ENCODE assay signal across 17 cellular contexts in the genomic region with DNA sequence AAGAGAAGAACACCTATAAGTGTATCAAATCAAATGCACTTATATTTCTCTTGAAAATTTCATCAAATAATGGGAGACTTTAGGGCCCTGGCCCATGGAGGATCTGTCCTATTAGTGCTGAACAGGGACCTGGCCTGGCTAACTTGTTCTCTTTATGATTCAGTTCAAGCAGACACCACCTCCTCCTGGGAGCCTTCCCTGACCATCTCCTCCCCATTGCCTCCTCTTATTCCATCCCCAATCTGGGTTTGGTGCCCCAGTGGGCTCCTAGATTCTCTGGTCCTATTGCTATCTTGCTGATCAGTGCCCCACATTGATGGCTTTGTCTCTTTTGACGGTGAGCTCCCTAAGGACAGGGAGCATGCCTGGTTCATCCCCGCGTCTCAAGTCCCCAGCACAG.
DNase-seq lines count a peak whose midpoint lies in the region; ATAC-seq and TF ChIP-seq lines count a peak whose summit lies in the region.
"Had no signal": no experiment of that assay in that cellular context is flagged by ENCODE, and none has a peak within 500 bp of the region (broad histone marks: within the 10 kb centered on the region; RNA-seq: fewer than 3 reads in every experiment).

No MANE protein-coding gene starts in this region.

- peaks cover 18% of the 10 kb centered on the region for H3K79me2 ChIP-seq in hepatocyte

- intact Hi-C loops in activated T-helper 1 cell treated with anti-CD3 and anti-CD28 coated beads, Interleukin-12 subunit alpha, Interleukin-12 subunit beta, Interleukin-2, Interleukin-4 antibody, amounts not matched to agents 30 ng/mL and 10 ng/mL and 1 ng/mL, durations not matched to agents 14 hours and 24 hours and 36 hours (cut with micrococcal nuclease), result no loop called here

- H4K20me1 ChIP-seq in hepatocyte (ENCODE audit: insufficient read depth, poor library complexity, severe bottlenecking), result no peaks in the 10 kb centered on the region

- H3K27me3 ChIP-seq in hepatocyte, result no peaks in the 10 kb centered on the region
- peaks cover 3% of the 10 kb centered on the region for H3K27me3 ChIP-seq in thoracic aorta (replicated peaks; ENCODE audit: insufficient read depth)

- no peak overlapping the region for H3K4me2 ChIP-seq in hepatocyte

- H3K9me3 ChIP-seq in hepatocyte (ENCODE audit: low read depth) (no peaks in the 10 kb centered on the region), thoracic aorta (no peaks in the 10 kb centered on the region)

- H3K4me3 ChIP-seq in hepatocyte (no peak overlapping the region), thoracic aorta (no peak overlapping the region)

- TF ChIP-seq CTCF in HFFc6 (IDR thresholded peaks at IDR 0.05) (no peak), hepatocyte (IDR thresholded peaks at IDR 0.05; ENCODE audit: poor library complexity) (no peak), thoracic aorta (IDR thresholded peaks at IDR 0.05) (no peak)

- no peaks in the 10 kb centered on the region; the same call in none of the 2 replicates for H3K27me3 Mint-ChIP-seq in HFFc6 (ENCODE audit: insufficient read depth)
- peaks cover 2% of the 10 kb centered on the region for H3K27me3 Mint-ChIP-seq in activated T-helper 1 cell treated with anti-CD3 and anti-CD28 coated beads, Interleukin-12 subunit alpha, Interleukin-12 subunit beta, Interleukin-2, Interleukin-4 antibody, amounts not matched to agents 30 ng/mL and 10 ng/mL and 1 ng/mL, durations not matched to agents 14 hours and 24 hours and 36 hours (ENCODE audit: insufficient read depth)
- H3K27me3 Mint-ChIP-seq: naive thymus-derived CD8-positive, alpha-beta T cell had no signal

- no peaks in the 10 kb centered on the region for H3K36me3 ChIP-seq in hepatocyte (replicated peaks; ENCODE audit: insufficient read depth, low read depth)
- peaks cover 13% of the 10 kb centered on the region for H3K36me3 ChIP-seq in thoracic aorta

- peaks cover 24% of the 10 kb centered on the region for H3K4me1 ChIP-seq in hepatocyte (ENCODE audit: insufficient read depth)
- peaks cover 61 to 97% of the 10 kb centered on the region in 2 donors for H3K4me1 ChIP-seq in thoracic aorta (ENCODE audit: control insufficient read depth in 1 of 2, low read depth in 2 of 2)

- H3K27ac Mint-ChIP-seq in HFFc6, result peak overlapping the region; percentile 89
- peak overlapping the region; percentile 18 for H3K27ac Mint-ChIP-seq in activated T-helper 1 cell treated with anti-CD3 and anti-CD28 coated beads, Interleukin-12 subunit alpha, Interleukin-12 subunit beta, Interleukin-2, Interleukin-4 antibody, amounts not matched to agents 30 ng/mL and 10 ng/mL and 1 ng/mL, durations not matched to agents 14 hours and 24 hours and 36 hours

- H3K27ac ChIP-seq in hepatocyte, result peak overlapping the region; percentile 50
- peak overlapping the region; percentile 97 to 98 for H3K27ac ChIP-seq in thoracic aorta

- DNase-seq in HFFc6 (no peak), hepatocyte (ENCODE audit: low spot score) (no peak), thoracic aorta (ENCODE audit: low spot score) (no peak)
- no peak for DNase-seq in activated T-helper 1 cell treated with anti-CD3 and anti-CD28 coated beads, Interleukin-12 subunit alpha, Interleukin-12 subunit beta, Interleukin-2, Interleukin-4 antibody, amounts not matched to agents 30 ng/mL and 10 ng/mL and 1 ng/mL, durations not matched to agents 14 hours and 24 hours and 36 hours (ENCODE audit: low spot score)
- DNase-seq: activated CD4-positive, CD25-positive, alpha-beta regulatory T cell treated with anti-CD3 and anti-CD28 coated beads, Interleukin-2, amount 50 U/mL, for 72 hours; activated CD8-positive, alpha-beta memory T cell treated with anti-CD3 and anti-CD28 coated beads, Interleukin-2, amount 50 U/mL, for 4 hours; activated naive CD4-positive, alpha-beta T cell treated with Interleukin-2 at 50 U/mL for 16 hours; C1 segment of cervical spinal cord; DMS53; naive thymus-derived CD8-positive, alpha-beta T cell; NCI-H1694 treated with DMSO at 0.1 percent for 48 hours; NCI-H510A; SIG-M5 had no signal

- H2AFZ ChIP-seq in hepatocyte, result no peak overlapping the region

- peaks cover 96% of the 10 kb centered on the region for H3K4me1 Mint-ChIP-seq in HFFc6 (ENCODE audit: low read depth)
- peaks cover 68% of the 10 kb centered on the region for H3K4me1 Mint-ChIP-seq in activated T-helper 1 cell treated with anti-CD3 and anti-CD28 coated beads, Interleukin-12 subunit alpha, Interleukin-12 subunit beta, Interleukin-2, Interleukin-4 antibody, amounts not matched to agents 30 ng/mL and 10 ng/mL and 1 ng/mL, durations not matched to agents 14 hours and 24 hours and 36 hours (ENCODE audit: low read depth)

- H3K9me3 Mint-ChIP-seq in HFFc6, result no peaks in the 10 kb centered on the region
- peaks cover 3% of the 10 kb centered on the region for H3K9me3 Mint-ChIP-seq in activated T-helper 1 cell treated with anti-CD3 and anti-CD28 coated beads, Interleukin-12 subunit alpha, Interleukin-12 subunit beta, Interleukin-2, Interleukin-4 antibody, amounts not matched to agents 30 ng/mL and 10 ng/mL and 1 ng/mL, durations not matched to agents 14 hours and 24 hours and 36 hours

- H3K36me3 Mint-ChIP-seq in HFFc6 (ENCODE audit: low read depth), result peaks cover 58% of the 10 kb centered on the region
- peaks cover 36% of the 10 kb centered on the region for H3K36me3 Mint-ChIP-seq in activated T-helper 1 cell treated with anti-CD3 and anti-CD28 coated beads, Interleukin-12 subunit alpha, Interleukin-12 subunit beta, Interleukin-2, Interleukin-4 antibody, amounts not matched to agents 30 ng/mL and 10 ng/mL and 1 ng/mL, durations not matched to agents 14 hours and 24 hours and 36 hours (ENCODE audit: low read depth)
- H3K36me3 Mint-ChIP-seq: naive thymus-derived CD8-positive, alpha-beta T cell had no signal

- H3K4me3 Mint-ChIP-seq in HFFc6, result no peak overlapping the region
- H3K4me3 Mint-ChIP-seq in activated T-helper 1 cell treated with anti-CD3 and anti-CD28 coated beads, Interleukin-12 subunit alpha, Interleukin-12 subunit beta, Interleukin-2, Interleukin-4 antibody, amounts not matched to agents 30 ng/mL and 10 ng/mL and 1 ng/mL, durations not matched to agents 14 hours and 24 hours and 36 hours, result no peak overlapping the region
- H3K4me3 Mint-ChIP-seq: naive thymus-derived CD8-positive, alpha-beta T cell had no signal

- no peaks in the 10 kb centered on the region for H3K9me2 ChIP-seq in hepatocyte (replicated peaks; ENCODE audit: insufficient read depth)

- 89% methylated on average over 3 of the region's 3 CpGs for WGBS in hepatocyte (ENCODE audit: low lambda C conversion rate, missing lambda C conversion rate)

- no peak for ATAC-seq in thoracic aorta (ENCODE audit: insufficient number of reproducible peaks, low FRiP score, low read depth)
- ATAC-seq in HG02970 (IDR thresholded peaks at IDR 0.05; ENCODE audit: low FRiP score, unreplicated experiment), result no peak
- ATAC-seq in GM21423 (IDR thresholded peaks at IDR 0.05; ENCODE audit: unreplicated experiment), result no peak
- no peak for ATAC-seq in GM18858 (IDR thresholded peaks at IDR 0.05; ENCODE audit: unreplicated experiment)
- ATAC-seq: HCT116; naive thymus-derived CD8-positive, alpha-beta T cell had no signal
